Comparison of ENCODE assay signal across 1 cellular context in genomic region chr6:75213112-75213511, GRCh38.
TF ChIP-seq lines count a peak whose summit lies in the region.

No MANE protein-coding gene starts in this region.

TF ChIP-seq in GM23338, 12 proteins besides CTCF, POLR2A, EP300 and RAD21 (continued from another document):
- TF ChIP-seq ZNF462 (CRISPR knock-in tag; IDR thresholded peaks at IDR 0.05), result peak; percentile 68; the same call in 1 of the 2 replicates
- no peak for TF ChIP-seq POLR2AphosphoS5 (IDR thresholded peaks at IDR 0.05; ENCODE audit: low read depth)
- TF ChIP-seq JUNB (IDR thresholded peaks at IDR 0.05; ENCODE audit: unreplicated experiment), result no peak
- TF ChIP-seq, protein P1, sequence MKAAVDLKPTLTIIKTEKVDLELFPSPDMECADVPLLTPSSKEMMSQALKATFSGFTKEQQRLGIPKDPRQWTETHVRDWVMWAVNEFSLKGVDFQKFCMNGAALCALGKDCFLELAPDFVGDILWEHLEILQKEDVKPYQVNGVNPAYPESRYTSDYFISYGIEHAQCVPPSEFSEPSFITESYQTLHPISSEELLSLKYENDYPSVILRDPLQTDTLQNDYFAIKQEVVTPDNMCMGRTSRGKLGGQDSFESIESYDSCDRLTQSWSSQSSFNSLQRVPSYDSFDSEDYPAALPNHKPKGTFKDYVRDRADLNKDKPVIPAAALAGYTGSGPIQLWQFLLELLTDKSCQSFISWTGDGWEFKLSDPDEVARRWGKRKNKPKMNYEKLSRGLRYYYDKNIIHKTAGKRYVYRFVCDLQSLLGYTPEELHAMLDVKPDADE (IDR thresholded peaks at IDR 0.05), result no peak
- no peak for TF ChIP-seq ZNF331 (CRISPR knock-in tag; IDR thresholded peaks at IDR 0.05; ENCODE audit: low read depth)
